ENCODE assay signal across 1 cellular context in genomic region chr16:23833960-23834685, GRCh38.
TF ChIP-seq lines count a peak whose summit lies in the region.

No MANE protein-coding gene starts in this region.

TF ChIP-seq in GM23338, 12 proteins besides CTCF, POLR2A, EP300 and RAD21 (continued from another document):
- no peak for TF ChIP-seq REST (IDR thresholded peaks at IDR 0.05; ENCODE audit: unreplicated experiment)
- TF ChIP-seq EZH2phosphoT487 (IDR thresholded peaks at IDR 0.05; ENCODE audit: unreplicated experiment), result no peak
- TF ChIP-seq ZNF331 (CRISPR knock-in tag; IDR thresholded peaks at IDR 0.05; ENCODE audit: low read depth), result no peak
- no peak for TF ChIP-seq STAT1 (IDR thresholded peaks at IDR 0.05; ENCODE audit: unreplicated experiment)
- TF ChIP-seq NANOG (IDR thresholded peaks at IDR 0.05; ENCODE audit: borderline replicate concordance), result no peak
- no peak for TF ChIP-seq CREB1 (CRISPR knock-in tag; IDR thresholded peaks at IDR 0.05; ENCODE audit: low read depth)
- no peak for TF ChIP-seq ZNF462 (CRISPR knock-in tag; IDR thresholded peaks at IDR 0.05)
